Comparison of ENCODE assay signal across 27 cellular contexts in genomic region chr3:183733553-183733952, GRCh38.
"Had no signal": no experiment of that assay in that cellular context is flagged by ENCODE, and none has a peak within 500 bp of the region (broad histone marks: within the 10 kb centered on the region; RNA-seq: fewer than 3 reads in every experiment).

No MANE protein-coding gene starts in this region.

- ATAC-seq: left cardiac atrium; left lobe of liver; lower lobe of right lung; naive thymus-derived CD8-positive, alpha-beta T cell; psoas muscle; right lobe of liver; stimulated activated naive B cell treated with anti-CD40 and anti-IgM and Interleukin-4, amounts not matched to agents 10 μg/mL and 1 μg/mL and 100 μg/mL, for 72 hours; stimulated activated naive CD8-positive, alpha-beta T cell treated with anti-CD3 and anti-CD28 coated beads, Interleukin-15, Interleukin-2, amounts not matched to agents 100 U/mL and 50 U/mL, for 24 hours had no signal

- H3K9ac ChIP-seq: neural progenitor cell, parathyroid adenoma had no signal

- H3K4me3 ChIP-seq: lower lobe of right lung, neural progenitor cell, psoas muscle, right lobe of liver, smooth muscle cell, stomach, testis, thyroid gland, transverse colon, upper lobe of left lung, vagina had no signal

- H3K9me3 Mint-ChIP-seq: naive thymus-derived CD8-positive, alpha-beta T cell; stimulated activated naive B cell treated with anti-CD40 and anti-IgM and Interleukin-4, amounts not matched to agents 10 μg/mL and 1 μg/mL and 100 μg/mL, for 72 hours had no signal

- DNase-seq: hippocampal formation; kidney glomerular epithelial cell; left cardiac atrium; lower lobe of right lung; mammary epithelial cell; mesenchymal stem cell; naive thymus-derived CD8-positive, alpha-beta T cell; occipital lobe; psoas muscle; right lobe of liver; stimulated activated CD4-positive, alpha-beta T cell treated with anti-CD3 and anti-CD28 coated beads, Interleukin-15, amount 100 ng/mL, for 24 hours; stimulated activated CD4-positive, alpha-beta T cell treated with anti-CD3 and anti-CD28 coated beads, Interleukin-2, amount 100 ng/mL, for 24 hours; stimulated activated CD4-positive, alpha-beta T cell treated with anti-CD3 and anti-CD28 coated beads, Interleukin-4, amount 100 ng/mL, for 1 hour; stimulated activated naive B cell treated with anti-CD40 and anti-IgM and Interleukin-4, amounts not matched to agents 10 μg/mL and 1 μg/mL and 100 μg/mL, for 72 hours; stimulated activated naive CD8-positive, alpha-beta T cell treated with anti-CD3 and anti-CD28 coated beads, Interleukin-15, Interleukin-2, amounts not matched to agents 100 U/mL and 50 U/mL, for 24 hours; stomach; testis; thyroid gland; transverse colon; upper lobe of left lung had no signal

- H3K9me3 ChIP-seq: lower lobe of right lung, neutrophil, psoas muscle, right lobe of liver, stomach, testis, thyroid gland, transverse colon, upper lobe of left lung, vagina had no signal

- H2AFZ ChIP-seq: neural progenitor cell, parathyroid adenoma had no signal

- H3K27me3 ChIP-seq: neural progenitor cell, neutrophil, right lobe of liver, stomach, testis, thyroid gland, transverse colon, upper lobe of left lung, vagina had no signal

- H3K4me3 Mint-ChIP-seq: naive thymus-derived CD8-positive, alpha-beta T cell; nephron; neural progenitor cell; stimulated activated naive B cell treated with anti-CD40 and anti-IgM and Interleukin-4, amounts not matched to agents 10 μg/mL and 1 μg/mL and 100 μg/mL, for 72 hours had no signal

- H3K27ac Mint-ChIP-seq: naive thymus-derived CD8-positive, alpha-beta T cell; neural progenitor cell; stimulated activated naive B cell treated with anti-CD40 and anti-IgM and Interleukin-4, amounts not matched to agents 10 μg/mL and 1 μg/mL and 100 μg/mL, for 72 hours had no signal

- H3K4me2 ChIP-seq: neural progenitor cell, smooth muscle cell had no signal

- H3K4me1 Mint-ChIP-seq: nephron; neural progenitor cell; stimulated activated naive B cell treated with anti-CD40 and anti-IgM and Interleukin-4, amounts not matched to agents 10 μg/mL and 1 μg/mL and 100 μg/mL, for 72 hours had no signal

- H3K27ac ChIP-seq: lower lobe of right lung, neural progenitor cell, neutrophil, parathyroid adenoma, psoas muscle, right lobe of liver, stomach, testis, thyroid gland, transverse colon, upper lobe of left lung, vagina had no signal

- H3K4me1 ChIP-seq: lower lobe of right lung, neural progenitor cell, parathyroid adenoma, psoas muscle, right lobe of liver, stomach, thyroid gland, upper lobe of left lung, vagina had no signal

- H3K27me3 Mint-ChIP-seq: naive thymus-derived CD8-positive, alpha-beta T cell; stimulated activated naive B cell treated with anti-CD40 and anti-IgM and Interleukin-4, amounts not matched to agents 10 μg/mL and 1 μg/mL and 100 μg/mL, for 72 hours had no signal
